1 cellular context compared by ENCODE assay signal in genomic region chr6:25635886-25636317, GRCh38.
TF ChIP-seq lines count a peak whose summit lies in the region.

No MANE protein-coding gene starts in this region.

TF ChIP-seq in HepG2, 621 proteins besides CTCF, POLR2A, EP300 and RAD21 (continued from another document and continues in another):
- no peak for TF ChIP-seq ZBTB49 (CRISPR knock-in tag; IDR thresholded peaks at IDR 0.05; ENCODE audit: borderline replicate concordance)
- TF ChIP-seq GTF2F1 (IDR thresholded peaks at IDR 0.05; ENCODE audit: low read length), result no peak
- no peak for TF ChIP-seq REL (CRISPR knock-in tag; conservative IDR thresholded peaks at IDR 0.05)
- TF ChIP-seq NCOA1 (CRISPR knock-in tag; IDR thresholded peaks at IDR 0.05), result no peak
- no peak for TF ChIP-seq MBD4 (IDR thresholded peaks at IDR 0.05; ENCODE audit: borderline replicate concordance, low read length)
- peak; percentile 84 for TF ChIP-seq ZNF317 (CRISPR knock-in tag; IDR thresholded peaks at IDR 0.05)
- no peak for TF ChIP-seq ZNF432 (CRISPR knock-in tag; IDR thresholded peaks at IDR 0.05; ENCODE audit: borderline replicate concordance)
- TF ChIP-seq, protein P1, sequence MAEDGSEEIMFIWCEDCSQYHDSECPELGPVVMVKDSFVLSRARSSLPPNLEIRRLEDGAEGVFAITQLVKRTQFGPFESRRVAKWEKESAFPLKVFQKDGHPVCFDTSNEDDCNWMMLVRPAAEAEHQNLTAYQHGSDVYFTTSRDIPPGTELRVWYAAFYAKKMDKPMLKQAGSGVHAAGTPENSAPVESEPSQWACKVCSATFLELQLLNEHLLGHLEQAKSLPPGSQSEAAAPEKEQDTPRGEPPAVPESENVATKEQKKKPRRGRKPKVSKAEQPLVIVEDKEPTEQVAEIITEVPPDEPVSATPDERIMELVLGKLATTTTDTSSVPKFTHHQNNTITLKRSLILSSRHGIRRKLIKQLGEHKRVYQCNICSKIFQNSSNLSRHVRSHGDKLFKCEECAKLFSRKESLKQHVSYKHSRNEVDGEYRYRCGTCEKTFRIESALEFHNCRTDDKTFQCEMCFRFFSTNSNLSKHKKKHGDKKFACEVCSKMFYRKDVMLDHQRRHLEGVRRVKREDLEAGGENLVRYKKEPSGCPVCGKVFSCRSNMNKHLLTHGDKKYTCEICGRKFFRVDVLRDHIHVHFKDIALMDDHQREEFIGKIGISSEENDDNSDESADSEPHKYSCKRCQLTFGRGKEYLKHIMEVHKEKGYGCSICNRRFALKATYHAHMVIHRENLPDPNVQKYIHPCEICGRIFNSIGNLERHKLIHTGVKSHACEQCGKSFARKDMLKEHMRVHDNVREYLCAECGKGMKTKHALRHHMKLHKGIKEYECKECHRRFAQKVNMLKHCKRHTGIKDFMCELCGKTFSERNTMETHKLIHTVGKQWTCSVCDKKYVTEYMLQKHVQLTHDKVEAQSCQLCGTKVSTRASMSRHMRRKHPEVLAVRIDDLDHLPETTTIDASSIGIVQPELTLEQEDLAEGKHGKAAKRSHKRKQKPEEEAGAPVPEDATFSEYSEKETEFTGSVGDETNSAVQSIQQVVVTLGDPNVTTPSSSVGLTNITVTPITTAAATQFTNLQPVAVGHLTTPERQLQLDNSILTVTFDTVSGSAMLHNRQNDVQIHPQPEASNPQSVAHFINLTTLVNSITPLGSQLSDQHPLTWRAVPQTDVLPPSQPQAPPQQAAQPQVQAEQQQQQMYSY (CRISPR knock-in tag; IDR thresholded peaks at IDR 0.05), result no peak
- TF ChIP-seq ZNF891 (CRISPR knock-in tag; IDR thresholded peaks at IDR 0.05), result no peak
- TF ChIP-seq AKNA (CRISPR knock-in tag; IDR thresholded peaks at IDR 0.05; ENCODE audit: borderline replicate concordance), result no peak
- no peak for TF ChIP-seq ZNF672 (CRISPR knock-in tag; IDR thresholded peaks at IDR 0.05)
- TF ChIP-seq SMAD9 (CRISPR knock-in tag; IDR thresholded peaks at IDR 0.05), result no peak
- no peak for TF ChIP-seq TBL1XR1 (IDR thresholded peaks at IDR 0.05; ENCODE audit: borderline replicate concordance, low read length, partially characterized antibody)
- TF ChIP-seq ZNF225 (CRISPR knock-in tag; IDR thresholded peaks at IDR 0.05), result no peak
- TF ChIP-seq SMARCE1 (IDR thresholded peaks at IDR 0.05; ENCODE audit: borderline replicate concordance), result no peak
- TF ChIP-seq, protein P2, sequence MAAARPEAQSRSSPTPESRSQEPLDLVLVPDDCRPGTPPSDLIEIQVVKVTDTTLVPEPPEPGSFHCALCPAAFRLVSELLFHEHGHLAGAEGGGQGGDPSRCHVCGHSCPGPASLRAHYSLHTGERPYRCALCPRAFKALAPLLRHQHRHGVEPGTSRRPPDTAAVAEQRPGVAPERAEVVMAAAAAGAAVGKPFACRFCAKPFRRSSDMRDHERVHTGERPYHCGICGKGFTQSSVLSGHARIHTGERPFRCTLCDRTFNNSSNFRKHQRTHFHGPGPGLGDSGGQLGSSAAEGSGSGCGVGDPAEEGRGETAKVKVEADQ (CRISPR knock-in tag; IDR thresholded peaks at IDR 0.05; ENCODE audit: borderline replicate concordance), result no peak
- TF ChIP-seq SAFB2 (CRISPR knock-in tag; IDR thresholded peaks at IDR 0.05; ENCODE audit: borderline replicate concordance, low read depth), result no peak
- no peak for TF ChIP-seq ZNF563 (CRISPR knock-in tag; IDR thresholded peaks at IDR 0.05)
- TF ChIP-seq XRCC5 (optimal IDR thresholded peaks at IDR 0.05; ENCODE audit: low read length), result peak; percentile 94
- TF ChIP-seq ZBTB26 (CRISPR knock-in tag; IDR thresholded peaks at IDR 0.05; ENCODE audit: borderline replicate concordance), result no peak
- TF ChIP-seq TFAP4 (IDR thresholded peaks at IDR 0.05; ENCODE audit: borderline replicate concordance, low read depth), result peak; percentile 54; the same call in 1 of the 2 replicates
- TF ChIP-seq ZNF777 (CRISPR knock-in tag; IDR thresholded peaks at IDR 0.05), result no peak
- TF ChIP-seq ZNF431 (CRISPR knock-in tag; IDR thresholded peaks at IDR 0.05; ENCODE audit: borderline replicate concordance, low read depth), result no peak
- TF ChIP-seq RARA (CRISPR knock-in tag; IDR thresholded peaks at IDR 0.05), result peak; percentile 82
- TF ChIP-seq ZNF446 (CRISPR knock-in tag; IDR thresholded peaks at IDR 0.05), result no peak
- TF ChIP-seq, protein P3, sequence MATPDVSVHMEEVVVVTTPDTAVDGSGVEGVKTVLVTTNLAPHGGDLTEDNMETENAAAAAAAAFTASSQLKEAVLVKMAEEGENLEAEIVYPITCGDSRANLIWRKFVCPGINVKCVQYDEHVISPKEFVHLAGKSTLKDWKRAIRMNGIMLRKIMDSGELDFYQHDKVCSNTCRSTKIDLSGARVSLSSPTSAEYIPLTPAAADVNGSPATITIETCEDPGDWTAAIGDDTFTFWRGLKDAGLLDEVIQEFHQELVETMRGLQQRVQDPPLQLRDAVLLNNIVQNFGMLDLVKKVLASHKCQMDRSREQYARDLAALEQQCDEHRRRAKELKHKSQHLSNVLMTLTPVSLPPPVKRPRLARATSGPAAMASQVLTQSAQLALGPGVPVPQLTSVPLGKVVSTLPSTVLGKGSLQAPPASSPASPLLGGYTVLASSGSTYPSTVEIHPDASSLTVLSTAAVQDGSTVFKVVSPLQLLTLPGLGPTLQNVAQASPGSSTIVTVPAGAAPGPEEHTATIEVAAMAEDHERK (CRISPR knock-in tag; IDR thresholded peaks at IDR 0.05; ENCODE audit: low read depth), result no peak
- no peak for TF ChIP-seq HNRNPK (IDR thresholded peaks at IDR 0.05; ENCODE audit: low read depth, low read length, poor library complexity, severe bottlenecking)
- no peak for TF ChIP-seq NR3C1 (CRISPR knock-in tag; IDR thresholded peaks at IDR 0.05)
- TF ChIP-seq TCF7L2 (IDR thresholded peaks at IDR 0.05; ENCODE audit: low read depth, low read length), result no peak
- TF ChIP-seq MLLT10 (CRISPR knock-in tag; IDR thresholded peaks at IDR 0.05), result no peak
- TF ChIP-seq, protein P4, sequence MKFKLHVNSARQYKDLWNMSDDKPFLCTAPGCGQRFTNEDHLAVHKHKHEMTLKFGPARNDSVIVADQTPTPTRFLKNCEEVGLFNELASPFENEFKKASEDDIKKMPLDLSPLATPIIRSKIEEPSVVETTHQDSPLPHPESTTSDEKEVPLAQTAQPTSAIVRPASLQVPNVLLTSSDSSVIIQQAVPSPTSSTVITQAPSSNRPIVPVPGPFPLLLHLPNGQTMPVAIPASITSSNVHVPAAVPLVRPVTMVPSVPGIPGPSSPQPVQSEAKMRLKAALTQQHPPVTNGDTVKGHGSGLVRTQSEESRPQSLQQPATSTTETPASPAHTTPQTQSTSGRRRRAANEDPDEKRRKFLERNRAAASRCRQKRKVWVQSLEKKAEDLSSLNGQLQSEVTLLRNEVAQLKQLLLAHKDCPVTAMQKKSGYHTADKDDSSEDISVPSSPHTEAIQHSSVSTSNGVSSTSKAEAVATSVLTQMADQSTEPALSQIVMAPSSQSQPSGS (CRISPR knock-in tag; IDR thresholded peaks at IDR 0.05), result peak; percentile 75
- no peak for TF ChIP-seq SIN3B (IDR thresholded peaks at IDR 0.05; ENCODE audit: low read length)
- TF ChIP-seq ARNTL (CRISPR knock-in tag; IDR thresholded peaks at IDR 0.05), result no peak; the same call in 1 of the 2 replicates
- TF ChIP-seq REPIN1 (CRISPR knock-in tag; IDR thresholded peaks at IDR 0.05; ENCODE audit: borderline replicate concordance, low read depth), result 0 out of 2 replicates have a peak, but pooled peaks have one; percentile 35
- no peak for TF ChIP-seq FOXK1 (CRISPR knock-in tag; IDR thresholded peaks at IDR 0.05; ENCODE audit: borderline replicate concordance, low read depth)
- peak; percentile 62; the same call in 1 of the 2 replicates for TF ChIP-seq TBX3 (IDR thresholded peaks at IDR 0.05; ENCODE audit: borderline replicate concordance)
- TF ChIP-seq EZH2 (conservative IDR thresholded peaks at IDR 0.05; ENCODE audit: low read depth, low read length), result no peak
- TF ChIP-seq TARDBP (CRISPR knock-in tag; IDR thresholded peaks at IDR 0.05), result peak; percentile 95
- no peak for TF ChIP-seq FOXP1 (IDR thresholded peaks at IDR 0.05)
- peak; percentile 66; the same call in 1 of the 2 replicates for TF ChIP-seq FOXP1 (CRISPR knock-in tag; IDR thresholded peaks at IDR 0.05)
- TF ChIP-seq HOXA3 (CRISPR knock-in tag; IDR thresholded peaks at IDR 0.05), result peak; percentile 87
- TF ChIP-seq ETV5 (CRISPR knock-in tag; IDR thresholded peaks at IDR 0.05; ENCODE audit: borderline replicate concordance), result peak; percentile 71; the same call in 1 of the 2 replicates
- TF ChIP-seq ZBTB7B (CRISPR knock-in tag; IDR thresholded peaks at IDR 0.05), result peak; percentile 69; the same call in 1 of the 2 replicates
- TF ChIP-seq, protein P5, sequence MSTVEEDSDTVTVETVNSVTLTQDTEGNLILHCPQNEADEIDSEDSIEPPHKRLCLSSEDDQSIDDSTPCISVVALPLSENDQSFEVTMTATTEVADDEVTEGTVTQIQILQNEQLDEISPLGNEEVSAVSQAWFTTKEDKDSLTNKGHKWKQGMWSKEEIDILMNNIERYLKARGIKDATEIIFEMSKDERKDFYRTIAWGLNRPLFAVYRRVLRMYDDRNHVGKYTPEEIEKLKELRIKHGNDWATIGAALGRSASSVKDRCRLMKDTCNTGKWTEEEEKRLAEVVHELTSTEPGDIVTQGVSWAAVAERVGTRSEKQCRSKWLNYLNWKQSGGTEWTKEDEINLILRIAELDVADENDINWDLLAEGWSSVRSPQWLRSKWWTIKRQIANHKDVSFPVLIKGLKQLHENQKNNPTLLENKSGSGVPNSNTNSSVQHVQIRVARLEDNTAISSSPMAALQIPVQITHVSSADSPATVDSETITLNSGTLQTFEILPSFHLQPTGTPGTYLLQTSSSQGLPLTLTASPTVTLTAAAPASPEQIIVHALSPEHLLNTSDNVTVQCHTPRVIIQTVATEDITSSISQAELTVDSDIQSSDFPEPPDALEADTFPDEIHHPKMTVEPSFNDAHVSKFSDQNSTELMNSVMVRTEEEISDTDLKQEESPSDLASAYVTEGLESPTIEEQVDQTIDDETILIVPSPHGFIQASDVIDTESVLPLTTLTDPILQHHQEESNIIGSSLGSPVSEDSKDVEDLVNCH (CRISPR knock-in tag; IDR thresholded peaks at IDR 0.05), result no peak
- TF ChIP-seq ZNF430 (CRISPR knock-in tag; IDR thresholded peaks at IDR 0.05), result no peak; the same call in none of the 2 replicates
